Comparison of ENCODE assay signal across 12 cellular contexts in the genomic region with DNA sequence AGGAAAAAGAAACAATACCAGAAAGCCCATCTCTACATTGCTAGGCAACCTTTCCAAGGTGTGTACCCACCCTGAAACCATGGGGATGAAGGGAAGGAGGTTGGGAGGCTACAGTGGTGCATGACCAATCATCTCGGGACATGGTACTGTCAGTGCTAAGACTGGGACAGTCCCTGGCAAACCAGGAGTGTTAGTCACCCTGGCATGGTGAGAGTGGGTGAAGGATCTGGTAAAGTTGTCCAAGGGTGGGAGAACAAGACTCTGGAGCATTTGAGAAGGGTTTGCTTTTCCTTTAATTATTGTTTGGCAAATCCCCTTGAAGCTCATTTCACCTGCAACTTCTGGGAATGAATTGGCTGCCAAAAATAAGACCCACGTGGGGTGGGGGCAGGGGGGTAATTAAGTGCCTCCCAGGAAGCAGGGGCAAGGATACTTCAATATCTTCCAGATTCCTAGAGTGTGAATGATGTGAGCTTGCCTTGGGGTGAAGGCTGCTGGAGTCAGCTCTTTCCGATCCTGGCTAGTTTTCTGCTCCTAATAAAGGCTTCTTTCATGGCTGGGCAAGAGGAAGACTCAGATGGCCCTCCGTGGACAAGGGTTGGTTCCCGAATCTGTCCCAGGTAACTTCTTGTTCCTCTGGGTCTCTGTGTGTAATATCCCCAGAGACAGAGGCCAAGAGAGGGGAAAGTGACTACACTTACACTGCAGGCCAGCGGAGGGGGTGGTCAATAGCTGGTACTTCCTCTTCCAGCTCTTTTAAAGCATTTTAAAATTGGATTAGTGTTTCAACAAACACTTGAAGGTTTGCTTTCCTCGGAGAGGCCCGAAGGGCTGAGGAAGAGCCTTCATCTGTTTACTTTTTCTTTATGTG.
DNase-seq lines count a peak whose midpoint lies in the region; ATAC-seq and FAIRE-seq lines count a peak whose summit lies in the region.
"Had no signal": no experiment of that assay in that cellular context is flagged by ENCODE, and none has a peak within 500 bp of the region (broad histone marks: within the 10 kb centered on the region; RNA-seq: fewer than 3 reads in every experiment).

No MANE protein-coding gene starts in this region.

- ATAC-seq in HG03457 (IDR thresholded peaks at IDR 0.05; ENCODE audit: unreplicated experiment): no peak

- FAIRE-seq in RCC 7860 (lab: Jason Lieb, UNC): no peak
- FAIRE-seq: kidney, small intestine had no signal

- DNase-seq in DMS79 treated with DMSO at 0.1 percent for 48 hours (lab: John Stamatoyannopoulos, UW) (peak; percentile 4), DMS79 (lab: John Stamatoyannopoulos, UW) (no peak), NCI-H82 treated with DMSO at 0.1 percent for 48 hours (lab: John Stamatoyannopoulos, UW; ENCODE audit: unreplicated experiment) (peak; percentile 33), cerebellar cortex (ENCODE audit: low spot score) (peak; percentile 49), renal cortical epithelial cell (ENCODE audit: low read depth) (peak; percentile 30), RCC 7860 (ENCODE audit: low spot score) (no peak), cerebellum (ENCODE audit: low spot score) (no peak)
- DNase-seq: kidney, naive B cell, NCI-H1417 treated with DMSO at 0.1 percent for 48 hours, small intestine had no signal

Comparison
In these comparisons a context has a peak if more than half of its experiments do, and no peak if none do; other contexts are left out.
1. DNase-seq: peak in DMS79 treated with DMSO at 0.1 percent for 48 hours (single experiment), NCI-H82 treated with DMSO at 0.1 percent for 48 hours (single experiment), cerebellar cortex (single experiment) and renal cortical epithelial cell (single experiment); none in DMS79 (single experiment), RCC 7860 (single experiment) and cerebellum (single experiment).